Comparison of ENCODE assay signal across 8 cellular contexts in genomic region chr19:20565321-20566018, GRCh38. TPM values are rescaled to one million over a fixed set of nuclear protein-coding genes. Genes with fewer than 3 reads are reported as not detected.
DNase-seq lines count a peak whose midpoint lies in the region; ATAC-seq and TF ChIP-seq lines count a peak whose summit lies in the region.

Gene ZNF737 (minus strand): TSS chr19:20565781. CDS start chr19:20565640, 141 bp downstream.

- H3K9me3 ChIP-seq in Loucy (ENCODE audit: insufficient read depth, low read depth, low read length) = no peaks in the 10 kb centered on the region
- no peaks in the 10 kb centered on the region for H3K9me3 ChIP-seq in prostate gland

- peak within 1 kb of the TSS; percentile 93 for H3K9ac ChIP-seq in Loucy (ENCODE audit: low read depth, low read length, poor library complexity, severe bottlenecking)

- peak within 1 kb of the TSS; percentile 95 for H3K4me3 ChIP-seq in GM23338
- H3K4me3 ChIP-seq in Loucy (ENCODE audit: low read length, poor library complexity, severe bottlenecking) = peak within 1 kb of the TSS; percentile 94
- H3K4me3 ChIP-seq in prostate gland = peak within 1 kb of the TSS; percentile 39 to 61

- peaks cover 34% of the 10 kb centered on the region for H3K79me2 ChIP-seq in GM23338 (replicated peaks; ENCODE audit: insufficient read depth)
- H3K79me2 ChIP-seq in Loucy (ENCODE audit: insufficient read depth, low read length) = peaks cover 47% of the 10 kb centered on the region

- peak; percentile 96 for DNase-seq in G401 (ENCODE audit: low spot score)
- peak; percentile 99 for DNase-seq in GM23338 (ENCODE audit: low spot score)
- DNase-seq in left ventricle myocardium superior = peak; percentile 97
- DNase-seq in prostate gland (ENCODE audit: low spot score) = peak; percentile 95
- DNase-seq in ureter (ENCODE audit: low spot score) = peak; percentile 99

- peak within 1 kb of the TSS; percentile 99 for H3K27ac Mint-ChIP-seq in GM23338

- H3K27ac ChIP-seq in GM23338 (ENCODE audit: low read depth) (peak within 1 kb of the TSS; percentile 94), angular gyrus (ENCODE audit: low read depth, low read length) (peak within 1 kb of the TSS; percentile 76), prostate gland (peak within 1 kb of the TSS; percentile 83 to 84)

- ATAC-seq in GM23338 = peak; percentile 98
- ATAC-seq in left ventricle myocardium superior = peak; percentile 98

- H3K9me2 ChIP-seq in GM23338 (ENCODE audit: insufficient read depth) = 0 out of 2 replicates have a peak, but pooled peaks cover 5% of the 10 kb centered on the region
- H3K9me2 ChIP-seq in Loucy (replicated peaks; ENCODE audit: low read depth, low read length) = no peaks in the 10 kb centered on the region

- TF ChIP-seq POLR2A in prostate gland (IDR thresholded peaks at IDR 0.05) = peak; percentile 51

- H3K4me3 Mint-ChIP-seq in GM23338 = peak within 1 kb of the TSS; percentile 95

- peaks cover 4% of the 10 kb centered on the region; the same call in 2 of the 3 replicates for H3K4me1 Mint-ChIP-seq in GM23338

- TF ChIP-seq CTCF in GM23338 (conservative IDR thresholded peaks at IDR 0.05; ENCODE audit: low read depth in 2 of 2) (peak in 1 of 2 experiments; percentile 24; a peak in 1 of 4 replicates), Loucy (conservative IDR thresholded peaks at IDR 0.05; ENCODE audit: low read length) (peak; percentile 24; the same call in 1 of the 2 replicates), prostate gland (IDR thresholded peaks at IDR 0.05) (peak in 2 of 4 experiments; percentile 38 to 43)

- 0% methylated on average over 28 of the region's 28 CpGs for WGBS in prostate gland

- H3K4me2 ChIP-seq in GM23338 (peak within 1 kb of the TSS; percentile 97), Loucy (ENCODE audit: low read depth, low read length, poor library complexity, severe bottlenecking) (peak within 1 kb of the TSS; percentile 91)

- H4K20me1 ChIP-seq in GM23338 (replicated peaks; ENCODE audit: insufficient read depth) (no peaks in the 10 kb centered on the region; the same call in 1 of the 2 replicates), Loucy (ENCODE audit: insufficient read depth, low read length, poor library complexity, severe bottlenecking) (peaks cover 20% of the 10 kb centered on the region)

- H3K4me1 ChIP-seq in GM23338 (ENCODE audit: insufficient read depth) = 0 out of 2 replicates have a peak, but pooled peaks cover 8% of the 10 kb centered on the region
- peaks cover 21% of the 10 kb centered on the region for H3K4me1 ChIP-seq in Loucy (ENCODE audit: insufficient read depth, low read length, poor library complexity, severe bottlenecking)
- no peaks in the 10 kb centered on the region for H3K4me1 ChIP-seq in prostate gland (replicated peaks)

- intact Hi-C loops in T-helper 1 cell treated with Interleukin-12 subunit alpha and Interleukin-12 subunit beta and Interleukin-4 antibody, amounts not matched to agents 30 ng/mL and 1 ng/mL, for 36 hours (cut with micrococcal nuclease) = loop anchor here (1.0 to 10.0 kb wide), 8 partner anchors 142 to 1287 kb away; partner anchors contain the start of genes ZNF429, ZNF66, ZNF714 and ZNF85
- intact Hi-C loops in left ventricle myocardium superior (cut with micrococcal nuclease) = no loop called here
- intact Hi-C loops in prostate gland (cut with DNase I) = loop anchor here (10.0 kb wide), 1 partner anchor 99 kb away; the partner anchor contains the start of gene ZNF626

- in situ Hi-C loops in G401 (cut with HindIII; ENCODE audit: low sequenced_read_pairs) = no loop called here

- H3K36me3 ChIP-seq in GM23338 (ENCODE audit: insufficient read depth) (no peaks in the 10 kb centered on the region; the same call in 1 of the 2 replicates), Loucy (ENCODE audit: insufficient read depth, low read length) (no peaks in the 10 kb centered on the region), prostate gland (no peaks in the 10 kb centered on the region)

- peaks cover 15% of the 10 kb centered on the region for H3K9me3 Mint-ChIP-seq in GM23338

- H3F3A ChIP-seq in GM23338 (replicated peaks; ENCODE audit: low read depth) = no peaks in the 10 kb centered on the region
- H3F3A ChIP-seq in Loucy (ENCODE audit: low read depth) = no peaks in the 10 kb centered on the region

- H3K27me3 ChIP-seq in GM23338 (ENCODE audit: insufficient read depth) (no peaks in the 10 kb centered on the region), Loucy (ENCODE audit: insufficient read depth, low read length, poor library complexity, severe bottlenecking) (no peaks in the 10 kb centered on the region), prostate gland (replicated peaks; ENCODE audit: insufficient read depth) (no peaks in the 10 kb centered on the region)

- H2AFZ ChIP-seq in GM23338 (peak within 1 kb of the TSS; percentile 70; the same call in 1 of the 2 replicates), Loucy (ENCODE audit: low read length) (peak within 1 kb of the TSS; percentile 60)

- H3K27me3 Mint-ChIP-seq in GM23338 (ENCODE audit: insufficient read depth, low read depth, poor library complexity) = peaks cover 4% of the 10 kb centered on the region

- peaks cover 30% of the 10 kb centered on the region for H3K36me3 Mint-ChIP-seq in GM23338 (ENCODE audit: low read depth)

TF ChIP-seq in GM23338, 12 proteins besides CTCF, POLR2A, EP300 and RAD21:
- TF ChIP-seq ZNF114 (CRISPR knock-in tag; IDR thresholded peaks at IDR 0.05) (no peak), EZH2 (IDR thresholded peaks at IDR 0.05; ENCODE audit: low read depth, unreplicated experiment) (no peak), NANOG (IDR thresholded peaks at IDR 0.05; ENCODE audit: borderline replicate concordance) (no peak), POLR2AphosphoS5 (IDR thresholded peaks at IDR 0.05; ENCODE audit: low read depth) (peak; percentile 81), STAT1 (IDR thresholded peaks at IDR 0.05; ENCODE audit: unreplicated experiment) (no peak), ETS1 (IDR thresholded peaks at IDR 0.05) (no peak)
TF ChIP-seq in GM23338: peak in this region for 1.

RNA-seq across cellular contexts. Expression of gene ZNF737, which starts in this region (rescaled TPM):
- total RNA-seq in G401 (2014; rRNA removed; shearing (Covaris generic)) = 0.55 and 3.5 TPM in 2 replicates
- 22.5 and 25.7 TPM in 2 replicates for total RNA-seq in GM23338 (2014; rRNA removed; shearing (Covaris generic))
- polyA plus RNA-seq in GM23338 (2016; fragmentation: Nextera tagmentation; extraction: Ambion mirVana) = 5.7 and 6.9 TPM in 2 replicates
- total RNA-seq in T-helper 1 cell treated with Interleukin-12 subunit alpha and Interleukin-12 subunit beta and Interleukin-4 antibody, amounts not matched to agents 30 ng/mL and 1 ng/mL, for 36 hours = 10.5 and 10.7 TPM in 2 replicates
- 5.7 TPM for total RNA-seq in left ventricle myocardium superior
- total RNA-seq in prostate gland = 10 to 100 TPM; 22.1 to 39.8 TPM
- 65.6 TPM for total RNA-seq in ureter

Comparison
In these comparisons a context has a peak if more than half of its experiments do, and no peak if none do; other contexts are left out.
1. Peak in every context shown above with its lines: DNase-seq, ATAC-seq, H3K4me3 ChIP-seq and H3K27ac ChIP-seq.